27 cellular contexts compared by ENCODE assay signal in genomic region chr17:57292086-57292485, GRCh38. TPM values are rescaled to one million over a fixed set of nuclear protein-coding genes. Genes with fewer than 3 reads are reported as not detected.
DNase-seq lines count a peak whose midpoint lies in the region; ATAC-seq and TF ChIP-seq lines count a peak whose summit lies in the region.
"Had no signal": no experiment of that assay in that cellular context is flagged by ENCODE, and none has a peak within 500 bp of the region (broad histone marks: within the 10 kb centered on the region; RNA-seq: fewer than 3 reads in every experiment).

No MANE protein-coding gene starts in this region.

- H3K4me3 ChIP-seq in CD8-positive, alpha-beta T cell (ENCODE audit: low read depth, low read length) = no peak overlapping the region
- no peak overlapping the region for H3K4me3 ChIP-seq in HCT116 (replicated peaks in 1 of 2; ENCODE audit: low read depth in 1 of 2, low read length in 2 of 2)
- no peak overlapping the region for H3K4me3 ChIP-seq in neural progenitor cell
- H3K4me3 ChIP-seq: BLaER1, heart right ventricle, left lung, smooth muscle cell, suprapubic skin, vagina had no signal

- peaks cover 61% of the 10 kb centered on the region for H3K36me3 Mint-ChIP-seq in CD8-positive, alpha-beta T cell
- peaks cover 10% of the 10 kb centered on the region for H3K36me3 Mint-ChIP-seq in central memory CD8-positive, alpha-beta T cell (ENCODE audit: insufficient read depth)
- H3K36me3 Mint-ChIP-seq in neural progenitor cell (peaks cover 38% of the 10 kb centered on the region), immature natural killer cell (peaks cover 5 to 9% (median 9%) of the 10 kb centered on the region in 3 donors)

- CTCF ChIA-PET in CD8-positive, alpha-beta T cell (lab: Charles Lee) = interaction anchor here (0.8 to 0.9 kb wide), 2 partner anchors 49 to 380 kb away, joined by 3 read pairs; no protein-coding TSS in a partner anchor
- CTCF ChIA-PET in HCT116 (lab: Charles Lee) = no interaction called here

- H3F3A ChIP-seq in neural progenitor cell (ENCODE audit: low read depth) = peaks cover 1% of the 10 kb centered on the region

- no peaks in the 10 kb centered on the region for H3K9me2 ChIP-seq in HCT116 (ENCODE audit: insufficient read depth)
- H3K9me2 ChIP-seq: SK-N-SH had no signal

- no peaks in the 10 kb centered on the region for H3K27me3 Mint-ChIP-seq in CD8-positive, alpha-beta T cell (ENCODE audit: low read depth)
- no peaks in the 10 kb centered on the region for H3K27me3 Mint-ChIP-seq in central memory CD8-positive, alpha-beta T cell
- H3K27me3 Mint-ChIP-seq in neural progenitor cell (ENCODE audit: insufficient read depth, low read depth) (peaks cover 8% of the 10 kb centered on the region), immature natural killer cell (ENCODE audit: low read depth in 3 of 3) (peaks cover 0 to 6% (median 0%) of the 10 kb centered on the region in 3 donors)
- H3K27me3 Mint-ChIP-seq: stimulated activated memory B cell treated with anti-CD40 and anti-IgM and Interleukin-4, amounts not matched to agents 10 μg/mL and 1 μg/mL and 100 μg/mL, for 72 hours had no signal

- H3K4me1 ChIP-seq in CD8-positive, alpha-beta T cell (ENCODE audit: insufficient read depth, low read length) = peaks cover 20% of the 10 kb centered on the region
- H3K4me1 ChIP-seq in HCT116 (ENCODE audit: control insufficient read depth in 1 of 2, insufficient read depth in 2 of 2, low read length in 2 of 2) (peaks cover 48 to 54% of the 10 kb centered on the region in 2 experiments), neural progenitor cell (peaks cover 42% of the 10 kb centered on the region)
- H3K4me1 ChIP-seq: left lung had no signal

- TF ChIP-seq POLR2A in HCT116 (IDR thresholded peaks at IDR 0.05; ENCODE audit: borderline replicate concordance, extremely low read depth, insufficient read depth, insufficient read length) = no peak

- no peaks in the 10 kb centered on the region for H3K27me3 ChIP-seq in CD8-positive, alpha-beta T cell (ENCODE audit: insufficient read depth, low read length)
- no peaks in the 10 kb centered on the region for H3K27me3 ChIP-seq in HCT116 (ENCODE audit: insufficient read depth, low read length)
- no peaks in the 10 kb centered on the region for H3K27me3 ChIP-seq in neural progenitor cell
- H3K27me3 ChIP-seq: BLaER1, heart right ventricle, left lung, suprapubic skin, vagina had no signal

- intact Hi-C loops in CD8-positive, alpha-beta T cell (cut with DNase I, micrococcal nuclease) = loop anchor here in 1 of 2 experiments (10.0 kb wide), 1 partner anchor 153 kb away; no protein-coding TSS in a partner anchor
- intact Hi-C loops in HCT116 (cut with micrococcal nuclease) = no loop called here

- BruUV-seq in HCT116 (replicated peaks; lab: Mats Ljungman, UMichigan) = no TSS peak

- H3K4me3 Mint-ChIP-seq in CD8-positive, alpha-beta T cell = no peak overlapping the region
- no peak overlapping the region for H3K4me3 Mint-ChIP-seq in central memory CD8-positive, alpha-beta T cell
- H3K4me3 Mint-ChIP-seq in neural progenitor cell (no peak overlapping the region), immature natural killer cell (no peak overlapping the region)
- H3K4me3 Mint-ChIP-seq: stimulated activated memory B cell treated with anti-CD40 and anti-IgM and Interleukin-4, amounts not matched to agents 10 μg/mL and 1 μg/mL and 100 μg/mL, for 72 hours had no signal

- no peaks in the 10 kb centered on the region for H3K9me3 ChIP-seq in CD8-positive, alpha-beta T cell (ENCODE audit: low read length)
- H3K9me3 ChIP-seq in HCT116 (ENCODE audit: control insufficient read depth in 1 of 2, insufficient read depth in 1 of 2, low read depth in 1 of 2, low read length in 2 of 2) (no peaks in the 10 kb centered on the region), neural progenitor cell (ENCODE audit: low read depth) (peaks cover 1% of the 10 kb centered on the region)
- H3K9me3 ChIP-seq: heart right ventricle, left lung, SK-N-SH, suprapubic skin, vagina had no signal

- H3K4me2 ChIP-seq in HCT116 (ENCODE audit: low read length) (peak overlapping the region; percentile 69), neural progenitor cell (no peak overlapping the region)
- H3K4me2 ChIP-seq: SK-N-SH, smooth muscle cell had no signal

- RAD21 ChIA-PET in HCT116 (lab: Charles Lee; ENCODE audit: low non-redundant PET in 1 of 2, low total read pairs in 2 of 2, uncharacterized antibody in 2 of 2, unreplicated experiment in 2 of 2) = no interaction called here

- peaks cover 59% of the 10 kb centered on the region for H3K4me1 Mint-ChIP-seq in CD8-positive, alpha-beta T cell (ENCODE audit: low read depth)
- peaks cover 58% of the 10 kb centered on the region for H3K4me1 Mint-ChIP-seq in central memory CD8-positive, alpha-beta T cell
- H3K4me1 Mint-ChIP-seq in neural progenitor cell (peaks cover 87% of the 10 kb centered on the region), immature natural killer cell (peaks cover 13 to 19% of the 10 kb centered on the region in 2 donors)

- TF ChIP-seq RAD21 in HCT116 (IDR thresholded peaks at IDR 0.05; ENCODE audit: low read depth) = no peak

- peaks cover 56% of the 10 kb centered on the region for H3K79me2 ChIP-seq in HCT116 (ENCODE audit: insufficient read depth, low read length)
- H3K79me2 ChIP-seq in neural progenitor cell (ENCODE audit: low read depth) = peaks cover 97% of the 10 kb centered on the region

- H3K27ac ChIP-seq in CD8-positive, alpha-beta T cell (ENCODE audit: low read depth, low read length) = no peak overlapping the region
- H3K27ac ChIP-seq in HCT116 (ENCODE audit: low read depth, low read length) (peak overlapping the region; percentile 57), neural progenitor cell (peak overlapping the region; percentile 20)
- H3K27ac ChIP-seq: BLaER1, left lung, suprapubic skin, vagina, VCaP had no signal

- DNase-seq in CD8-positive, alpha-beta T cell = no peak
- DNase-seq in HCT116 (ENCODE audit: low read depth, low spot score) (no peak), neural progenitor cell (ENCODE audit: low spot score) (no peak), pons (ENCODE audit: low spot score) (no peak), immature natural killer cell (no peak)
- DNase-seq in central memory CD8-positive, alpha-beta T cell (ENCODE audit: low spot score in 2 of 2) = no peak
- DNase-seq in central memory CD4-positive, alpha-beta T cell = no peak
- DNase-seq: effector memory CD4-positive, alpha-beta T cell; erythroblast; foreskin fibroblast; heart right ventricle; IMR-90; left lung; NCI-H2029; NCI-H2227 treated with DMSO at 0.1 percent for 48 hours; NCI-H748 treated with DMSO at 0.1 percent for 48 hours; RPMI8226; SK-N-SH; stimulated activated CD4-positive, alpha-beta T cell treated with anti-CD3 and anti-CD28 coated beads, Interleukin-2, amount 100 ng/mL, for 48 hours had no signal

- H3K9me3 Mint-ChIP-seq in CD8-positive, alpha-beta T cell = no peaks in the 10 kb centered on the region
- H3K9me3 Mint-ChIP-seq in central memory CD8-positive, alpha-beta T cell = no peaks in the 10 kb centered on the region
- H3K9me3 Mint-ChIP-seq in neural progenitor cell = peaks cover 4% of the 10 kb centered on the region
- H3K9me3 Mint-ChIP-seq in immature natural killer cell = no peaks in the 10 kb centered on the region
- H3K9me3 Mint-ChIP-seq: activated T-helper 2 cell treated with anti-CD3 and anti-CD28 coated beads, Interferon-gamma antibody, Interleukin-2, Interleukin-4, amounts not matched to agents 10 μg/mL and 5 μg/mL and 100 μg/mL, durations not matched to agents 14 hours and 24 hours and 36 hours; stimulated activated memory B cell treated with anti-CD40 and anti-IgM and Interleukin-4, amounts not matched to agents 10 μg/mL and 1 μg/mL and 100 μg/mL, for 72 hours had no signal

- H4K20me1 ChIP-seq in HCT116 (ENCODE audit: insufficient read depth) = no peaks in the 10 kb centered on the region
- H4K20me1 ChIP-seq in neural progenitor cell (ENCODE audit: low read depth) = peaks cover 80% of the 10 kb centered on the region

- POLR2A ChIA-PET in CD8-positive, alpha-beta T cell (lab: Charles Lee) = no interaction called here
- POLR2A ChIA-PET in HCT116 (lab: Charles Lee) = no interaction called here

- H3K36me3 ChIP-seq in CD8-positive, alpha-beta T cell (ENCODE audit: insufficient read depth, low read length) = peaks cover 4% of the 10 kb centered on the region
- peaks cover 0 to under 1% of the 10 kb centered on the region in 2 experiments; a peak in 1 of 4 replicates for H3K36me3 ChIP-seq in HCT116 (ENCODE audit: control insufficient read depth in 1 of 2, insufficient read depth in 2 of 2, low read length in 2 of 2)
- peaks cover under 1% of the 10 kb centered on the region for H3K36me3 ChIP-seq in neural progenitor cell
- H3K36me3 ChIP-seq: left lung, suprapubic skin, vagina had no signal

- no peak for TF ChIP-seq CTCF in CD8-positive, alpha-beta T cell (IDR thresholded peaks at IDR 0.05)
- TF ChIP-seq CTCF in HCT116 (IDR thresholded peaks at IDR 0.05 in 2 of 3, conservative IDR thresholded peaks at IDR 0.05 in 1 of 3; ENCODE audit: borderline replicate concordance in 1 of 3, insufficient read depth in 1 of 3, low read depth in 2 of 3, low read length in 2 of 3) = no peak
- no peak for TF ChIP-seq CTCF in neural progenitor cell (IDR thresholded peaks at IDR 0.05)

- H2AFZ ChIP-seq in HCT116 (ENCODE audit: low read depth, low read length, poor library complexity, severe bottlenecking) (no peak overlapping the region), neural progenitor cell (replicated peaks) (no peak overlapping the region)

- peak overlapping the region; percentile 34 for H3K27ac Mint-ChIP-seq in CD8-positive, alpha-beta T cell
- H3K27ac Mint-ChIP-seq in central memory CD8-positive, alpha-beta T cell (ENCODE audit: low read depth) = peak overlapping the region; percentile 12
- H3K27ac Mint-ChIP-seq in neural progenitor cell (peak overlapping the region; percentile 62), immature natural killer cell (no peak overlapping the region)
- H3K27ac Mint-ChIP-seq: activated T-helper 2 cell treated with anti-CD3 and anti-CD28 coated beads, Interferon-gamma antibody, Interleukin-2, Interleukin-4, amounts not matched to agents 10 μg/mL and 5 μg/mL and 100 μg/mL, durations not matched to agents 14 hours and 24 hours and 36 hours; stimulated activated memory B cell treated with anti-CD40 and anti-IgM and Interleukin-4, amounts not matched to agents 10 μg/mL and 1 μg/mL and 100 μg/mL, for 72 hours had no signal

- ATAC-seq in CD8-positive, alpha-beta T cell = no peak
- no peak for ATAC-seq in HCT116
- no peak for ATAC-seq in central memory CD8-positive, alpha-beta T cell (replicated peaks; ENCODE audit: extremely low read depth, poor library complexity, severe bottlenecking)
- no peak for ATAC-seq in GM21786 (IDR thresholded peaks at IDR 0.05; ENCODE audit: unreplicated experiment)
- ATAC-seq: heart right ventricle; left lung; stimulated activated memory B cell treated with anti-CD40 and anti-IgM and Interleukin-4, amounts not matched to agents 10 μg/mL and 1 μg/mL and 100 μg/mL, for 72 hours had no signal

- H3K9ac ChIP-seq in HCT116 (ENCODE audit: low read length) = peak overlapping the region; percentile 29; the same call in 1 of the 2 replicates
- H3K9ac ChIP-seq in neural progenitor cell = no peak overlapping the region
- H3K9ac ChIP-seq: BLaER1, SK-N-SH had no signal

RNA-seq across cellular contexts. Expression of gene MSI2, which starts 35.8 kb away (rescaled TPM):
- total RNA-seq in CD8-positive, alpha-beta T cell = 100 to 1,000 TPM; 130 to 135 TPM
- total RNA-seq in HCT116 (2021; ENCODE audit: unreplicated experiment) (137 TPM), neural progenitor cell (ENCODE audit: low replicate concordance) (92.7 and 96.9 TPM in 2 replicates)
- 36.6 and 46.1 TPM in 2 replicates for polyA plus RNA-seq in HCT116 (2012)
- 1 to 10 TPM in 2 of 3 donors, under 1 TPM in 1; 0.88 to 3.6 (median 2.4) TPM for polyA plus RNA-seq in immature natural killer cell

Comparison
In these comparisons a context has a peak if more than half of its experiments do, and no peak if none do; other contexts are left out.
1. H3K27ac Mint-ChIP-seq: peak in CD8-positive, alpha-beta T cell (single experiment), central memory CD8-positive, alpha-beta T cell (single experiment) and neural progenitor cell (single experiment); none in immature natural killer cell (0 of 6).